In the genomic region with DNA sequence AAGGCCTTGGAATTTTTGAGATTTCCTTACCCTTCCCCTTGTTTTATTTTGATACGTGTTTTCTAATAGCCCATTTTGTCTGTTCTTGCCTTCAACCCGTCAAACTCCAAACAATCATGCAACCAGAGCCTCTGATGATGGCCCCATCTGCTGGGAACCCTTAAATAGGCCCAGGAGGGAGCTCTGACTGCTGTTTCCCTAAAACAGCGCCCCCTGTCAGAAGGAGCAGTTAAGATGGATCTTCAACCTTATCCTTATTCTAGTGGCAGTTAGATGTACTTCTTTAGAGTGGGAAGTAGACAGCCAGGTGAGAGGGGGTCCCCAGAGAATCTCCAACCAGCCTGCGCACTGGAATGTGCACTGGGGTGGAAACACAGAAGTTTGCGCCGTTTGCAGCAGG, we compare ENCODE assay signal across 24 cellular contexts.
DNase-seq lines count a peak whose midpoint lies in the region; ATAC-seq, FAIRE-seq and TF ChIP-seq lines count a peak whose summit lies in the region.
"Had no signal": no experiment of that assay in that cellular context is flagged by ENCODE, and none has a peak within 500 bp of the region (broad histone marks: within the 10 kb centered on the region; RNA-seq: fewer than 3 reads in every experiment).

No MANE protein-coding gene starts in this region.

- no peak for FAIRE-seq in frontal cortex (lab: Jason Lieb, UNC)

- no peak overlapping the region for H3K4me3 ChIP-seq in Karpas-422 (ENCODE audit: low read length)
- H3K4me3 ChIP-seq: adrenal gland, tibial artery had no signal

- no peak overlapping the region for H2AFZ ChIP-seq in Karpas-422 (ENCODE audit: low read length)

- no peak overlapping the region for H3K27ac ChIP-seq in Karpas-422 (ENCODE audit: low read length)
- H3K27ac ChIP-seq: adrenal gland, tibial artery had no signal

- H3K36me3 ChIP-seq in Karpas-422 (ENCODE audit: insufficient read depth, low read length): no peaks in the 10 kb centered on the region
- H3K36me3 ChIP-seq: adrenal gland, tibial artery had no signal

- no peak overlapping the region for H3K4me2 ChIP-seq in Karpas-422 (ENCODE audit: low read depth, low read length, poor library complexity, severe bottlenecking)

- no peaks in the 10 kb centered on the region for H4K20me1 ChIP-seq in Karpas-422 (ENCODE audit: insufficient read depth, low read depth, low read length)

- H3K79me2 ChIP-seq in Karpas-422 (ENCODE audit: low read length): no peaks in the 10 kb centered on the region

- H3K4me3 Mint-ChIP-seq in nephron progenitor cell: no peak overlapping the region
- H3K4me3 Mint-ChIP-seq: CD4-positive, CD25-positive, alpha-beta regulatory T cell; stimulated activated effector memory CD8-positive, alpha-beta T cell treated with anti-CD3 and anti-CD28 coated beads, Interleukin-12 subunit alpha, Interleukin-12 subunit beta, amount 100 ng/mL, for 72 hours; T-helper 17 cell had no signal

- no peak for ATAC-seq in GM18867 (IDR thresholded peaks at IDR 0.05; ENCODE audit: unreplicated experiment)
- ATAC-seq: left colon; stimulated activated effector memory CD8-positive, alpha-beta T cell treated with anti-CD3 and anti-CD28 coated beads, Interleukin-12 subunit alpha, Interleukin-12 subunit beta, amount 100 ng/mL, for 72 hours; T-helper 17 cell had no signal

- H3K9me2 ChIP-seq in Karpas-422 (replicated peaks; ENCODE audit: insufficient read depth, low read length): no peaks in the 10 kb centered on the region

- no peaks in the 10 kb centered on the region for H3K4me1 ChIP-seq in Karpas-422 (ENCODE audit: low read length)
- H3K4me1 ChIP-seq: adrenal gland, tibial artery had no signal

- H3K9ac ChIP-seq in Karpas-422 (ENCODE audit: low read length): no peak overlapping the region

- H3K27ac Mint-ChIP-seq in nephron progenitor cell: peak overlapping the region; percentile 61
- H3K27ac Mint-ChIP-seq: activated T-helper 2 cell treated with anti-CD3 and anti-CD28 coated beads, Interferon-gamma antibody, Interleukin-2, Interleukin-4, amounts not matched to agents 10 μg/mL and 5 μg/mL and 100 μg/mL, durations not matched to agents 14 hours and 24 hours and 36 hours; CD4-positive, CD25-positive, alpha-beta regulatory T cell; stimulated activated effector memory CD8-positive, alpha-beta T cell treated with anti-CD3 and anti-CD28 coated beads, Interleukin-12 subunit alpha, Interleukin-12 subunit beta, amount 100 ng/mL, for 72 hours; T-helper 17 cell had no signal

- DNase-seq in DMS 273 (lab: John Stamatoyannopoulos, UW; ENCODE audit: unreplicated experiment) (peak; percentile 11), DMS 273 treated with DMSO at 0.1 percent for 48 hours (lab: John Stamatoyannopoulos, UW) (no peak), Karpas-422 (peak; percentile 71), UCSD-AML1 (lab: John Stamatoyannopoulos, UW; ENCODE audit: unreplicated experiment) (peak; percentile 2), nephron progenitor cell (no peak), frontal cortex (ENCODE audit: low spot score in 2 of 2) (no peak), SHP77 (lab: John Stamatoyannopoulos, UW) (no peak)
- DNase-seq: 8988T; activated CD4-positive, CD25-positive, alpha-beta regulatory T cell; adrenal gland; caudate nucleus; CD4-positive, CD25-positive, alpha-beta regulatory T cell; effector CD8-positive, alpha-beta T cell; hypothalamus; IMR-90; left colon; NCI-H1048; NCI-H2107; NCI-H748 treated with DMSO at 0.1 percent for 48 hours; T-helper 17 cell; tibial artery had no signal

- no peaks in the 10 kb centered on the region for H3K9me3 ChIP-seq in Karpas-422 (ENCODE audit: low read length)
- H3K9me3 ChIP-seq: adrenal gland, tibial artery had no signal

- peaks cover 11% of the 10 kb centered on the region for H3K4me1 Mint-ChIP-seq in nephron progenitor cell
- H3K4me1 Mint-ChIP-seq: CD4-positive, CD25-positive, alpha-beta regulatory T cell; stimulated activated effector memory CD8-positive, alpha-beta T cell treated with anti-CD3 and anti-CD28 coated beads, Interleukin-12 subunit alpha, Interleukin-12 subunit beta, amount 100 ng/mL, for 72 hours; T-helper 17 cell had no signal

- no peaks in the 10 kb centered on the region for H3K27me3 Mint-ChIP-seq in nephron progenitor cell (ENCODE audit: low read depth, poor library complexity)
- H3K27me3 Mint-ChIP-seq: CD4-positive, CD25-positive, alpha-beta regulatory T cell; T-helper 17 cell had no signal

- H3K36me3 Mint-ChIP-seq in nephron progenitor cell (ENCODE audit: low read depth): no peaks in the 10 kb centered on the region
- H3K36me3 Mint-ChIP-seq: CD4-positive, CD25-positive, alpha-beta regulatory T cell; stimulated activated effector memory CD8-positive, alpha-beta T cell treated with anti-CD3 and anti-CD28 coated beads, Interleukin-12 subunit alpha, Interleukin-12 subunit beta, amount 100 ng/mL, for 72 hours had no signal

- peaks cover 9% of the 10 kb centered on the region for H3K9me3 Mint-ChIP-seq in nephron progenitor cell

- TF ChIP-seq CTCF in nephron progenitor cell (IDR thresholded peaks at IDR 0.05): no peak

- no peaks in the 10 kb centered on the region for H3K27me3 ChIP-seq in Karpas-422 (ENCODE audit: low read length)
- H3K27me3 ChIP-seq: adrenal gland, tibial artery had no signal

Comparison
In these comparisons a context has a peak if more than half of its experiments do, and no peak if none do; other contexts are left out.
1. DNase-seq: peak in DMS 273 (single experiment), Karpas-422 (single experiment) and UCSD-AML1 (single experiment); none in DMS 273 treated with DMSO at 0.1 percent for 48 hours (single experiment), nephron progenitor cell (single experiment), frontal cortex (0 of 2) and SHP77 (0 of 2).